ENCODE assay signal across 8 cellular contexts in the genomic region with DNA sequence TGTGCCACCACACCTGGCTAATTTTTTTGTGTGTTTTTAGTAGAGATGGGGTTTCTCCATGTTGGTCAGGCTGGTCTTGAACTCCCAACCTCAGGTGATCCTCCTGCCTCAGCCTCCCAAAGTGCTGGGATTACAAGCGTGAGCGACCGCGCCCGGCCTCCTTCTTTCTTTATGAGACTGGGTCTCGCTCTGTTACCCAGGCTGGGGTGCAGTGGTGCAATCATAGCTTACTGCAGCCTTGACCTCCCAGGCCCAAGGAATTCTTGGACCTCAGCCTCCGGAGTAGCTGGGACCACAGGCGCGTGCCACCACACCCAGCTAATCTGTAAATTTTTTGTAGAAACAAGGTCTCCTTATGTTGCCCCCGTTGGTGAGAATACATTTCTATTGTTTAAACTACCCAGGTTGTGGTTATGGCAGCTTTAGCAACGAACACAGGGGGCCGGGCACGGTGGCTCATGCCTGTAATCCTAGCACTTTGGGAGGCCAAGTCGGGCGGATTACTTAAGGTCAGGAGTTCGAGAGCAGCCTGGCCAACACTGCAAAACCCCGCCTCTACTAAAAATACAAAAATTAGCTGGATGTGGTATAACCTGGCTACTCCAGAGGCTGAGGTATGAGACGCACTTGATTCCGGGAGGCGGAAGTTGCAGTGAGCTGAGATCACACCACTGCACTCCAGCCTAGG. TPM values are rescaled to one million over a fixed set of nuclear protein-coding genes. Genes with fewer than 3 reads are reported as not detected.
DNase-seq lines count a peak whose midpoint lies in the region; ATAC-seq and TF ChIP-seq lines count a peak whose summit lies in the region.
"Not testable (repeated sequence)": the region's sequence is repeated elsewhere in the genome, so short reads cannot be mapped to it uniquely, and the experiment has no call there.

No MANE protein-coding gene starts in this region.

- not testable (repeated sequence) for H3K36me3 Mint-ChIP-seq in activated T-cell treated with anti-CD3 and anti-CD28 coated beads, Interleukin-2, amount 50 U/mL, for 72 hours (ENCODE audit: insufficient read depth in 2 of 2); naive thymus-derived CD8-positive, alpha-beta T cell

- H3K36me3 ChIP-seq in A673 (ENCODE audit: insufficient read depth, low read length, poor library complexity, severe bottlenecking); HCT116 (ENCODE audit: control insufficient read depth in 1 of 2, insufficient read depth in 2 of 2, low read length in 2 of 2); PC-3 (ENCODE audit: low read depth, low read length); hepatocyte (replicated peaks; ENCODE audit: insufficient read depth, low read depth): not testable (repeated sequence)

- peak overlapping the region; percentile 87 to 99 for H3K4me3 Mint-ChIP-seq in activated T-cell treated with anti-CD3 and anti-CD28 coated beads, Interleukin-2, amount 50 U/mL, for 72 hours
- H3K4me3 Mint-ChIP-seq in naive thymus-derived CD8-positive, alpha-beta T cell, result peak overlapping the region; percentile 84 to 98 (median 94)

- not testable (repeated sequence) for DNase-seq in A673 (ENCODE audit: low spot score); HCT116 (ENCODE audit: low read depth, low spot score); activated T-cell treated with anti-CD3 and anti-CD28 coated beads, Interleukin-2, amount 50 U/mL, for 72 hours; hepatocyte (ENCODE audit: low spot score)
- DNase-seq in PC-3 (peak; percentile 41), dermis blood vessel endothelial cell (peak; percentile 30)
- peak in 7 of 10 donors; percentile 6 to 54 (median 26) for DNase-seq in naive thymus-derived CD8-positive, alpha-beta T cell
- DNase-seq in stimulated activated CD8-positive, alpha-beta memory T cell treated with anti-CD3 and anti-CD28 coated beads, Interleukin-4, amount 100 ng/mL, for 48 hours, result peak; percentile 24

- H4K20me1 ChIP-seq in HCT116 (ENCODE audit: insufficient read depth); PC-3 (ENCODE audit: low read length); hepatocyte (ENCODE audit: insufficient read depth, poor library complexity, severe bottlenecking): not testable (repeated sequence)

- not testable (repeated sequence) for H2AFZ ChIP-seq in HCT116 (ENCODE audit: low read depth, low read length, poor library complexity, severe bottlenecking); hepatocyte
- H2AFZ ChIP-seq in PC-3 (ENCODE audit: low read length), result peak overlapping the region; percentile 95

- not testable (repeated sequence) for H3K27me3 Mint-ChIP-seq in activated T-cell treated with anti-CD3 and anti-CD28 coated beads, Interleukin-2, amount 50 U/mL, for 72 hours (ENCODE audit: low read depth); naive thymus-derived CD8-positive, alpha-beta T cell

- peak overlapping the region; percentile 95 for H3K27ac Mint-ChIP-seq in activated T-cell treated with anti-CD3 and anti-CD28 coated beads, Interleukin-2, amount 50 U/mL, for 72 hours
- H3K27ac Mint-ChIP-seq in naive thymus-derived CD8-positive, alpha-beta T cell, result peak overlapping the region; percentile 82 to 98 (median 94)

- TF ChIP-seq RAD21 in HCT116 (IDR thresholded peaks at IDR 0.05; ENCODE audit: low read depth), result not testable (repeated sequence)

- not testable (repeated sequence) for TF ChIP-seq POLR2A in HCT116 (IDR thresholded peaks at IDR 0.05; ENCODE audit: borderline replicate concordance, extremely low read depth, insufficient read depth, insufficient read length)

- not testable (repeated sequence) for H3K9me2 ChIP-seq in HCT116 (ENCODE audit: insufficient read depth); PC-3 (replicated peaks; ENCODE audit: low read length); hepatocyte (replicated peaks; ENCODE audit: insufficient read depth)

- not testable (repeated sequence) for H3K9me3 ChIP-seq in A673 (ENCODE audit: low read depth, low read length, poor library complexity, severe bottlenecking); HCT116 (ENCODE audit: control insufficient read depth in 1 of 2, insufficient read depth in 1 of 2, low read depth in 1 of 2, low read length in 2 of 2); PC-3 (ENCODE audit: low read length); hepatocyte (ENCODE audit: low read depth)

- intact Hi-C loops in A673 (cut with micrococcal nuclease; ENCODE audit: unreplicated experiment); HCT116 (cut with micrococcal nuclease): not testable (repeated sequence)
- intact Hi-C loops in PC-3 (cut with micrococcal nuclease), result loop anchor here (5.0 kb wide), 1 partner anchor 81 kb away; a partner anchor contains a TSS

- peaks cover 36% of the 10 kb centered on the region for H3K79me2 ChIP-seq in HCT116 (ENCODE audit: insufficient read depth, low read length)
- peaks cover 34% of the 10 kb centered on the region for H3K79me2 ChIP-seq in PC-3 (ENCODE audit: low read length)
- H3K79me2 ChIP-seq in hepatocyte, result peaks cover 21% of the 10 kb centered on the region

- not testable (repeated sequence) for H3K4me1 ChIP-seq in A673 (ENCODE audit: insufficient read depth, low read length, poor library complexity, severe bottlenecking)
- H3K4me1 ChIP-seq in HCT116 (ENCODE audit: control insufficient read depth in 1 of 2, insufficient read depth in 2 of 2, low read length in 2 of 2), result peaks cover 10 to 51% of the 10 kb centered on the region in 2 experiments; a peak in 3 of 4 replicates
- H3K4me1 ChIP-seq in PC-3 (ENCODE audit: insufficient read depth, low read length), result peaks cover 21% of the 10 kb centered on the region; the same call in 1 of the 2 replicates
- H3K4me1 ChIP-seq in hepatocyte (ENCODE audit: insufficient read depth), result peaks cover 14% of the 10 kb centered on the region

- not testable (repeated sequence) for TF ChIP-seq CTCF in A673 (conservative IDR thresholded peaks at IDR 0.05; ENCODE audit: low read depth, low read length); HCT116 (IDR thresholded peaks at IDR 0.05 in 2 of 3, conservative IDR thresholded peaks at IDR 0.05 in 1 of 3; ENCODE audit: borderline replicate concordance in 1 of 3, insufficient read depth in 1 of 3, low read depth in 2 of 3, low read length in 2 of 3); PC-3 (conservative IDR thresholded peaks at IDR 0.05; ENCODE audit: low read depth, low read length); hepatocyte (IDR thresholded peaks at IDR 0.05; ENCODE audit: poor library complexity)

- POLR2A ChIA-PET in A673 (lab: Charles Lee; ENCODE audit: low non-redundant PET); HCT116 (lab: Charles Lee); PC-3 (lab: Charles Lee; ENCODE audit: unreplicated experiment): not testable (repeated sequence)
- POLR2A ChIA-PET in naive thymus-derived CD8-positive, alpha-beta T cell (lab: Charles Lee), result interaction anchor here (0.6 to 3.8 kb wide), 14 partner anchors 9 to 177 kb away, joined by 3 to 35 read pairs (median 6); a partner anchor contains a TSS

- not testable (repeated sequence) for BruUV-seq in A673 (replicated peaks; lab: Mats Ljungman, UMichigan); HCT116 (replicated peaks; lab: Mats Ljungman, UMichigan); PC-3 (replicated peaks; lab: Mats Ljungman, UMichigan)

- peak overlapping the region; percentile 99 for H3K4me2 ChIP-seq in HCT116 (ENCODE audit: low read length)
- peak overlapping the region; percentile 89 for H3K4me2 ChIP-seq in PC-3 (ENCODE audit: low read length)
- H3K4me2 ChIP-seq in hepatocyte, result peak overlapping the region; percentile 99

- 90% methylated on average over 20 of the region's 20 CpGs for WGBS in hepatocyte (ENCODE audit: low lambda C conversion rate, missing lambda C conversion rate)

- H3F3A ChIP-seq in PC-3 (ENCODE audit: low read length, unreplicated experiment), result not testable (repeated sequence)

- H3K9ac ChIP-seq in HCT116 (ENCODE audit: low read length) (peak overlapping the region; percentile 95), PC-3 (ENCODE audit: low read length) (peak overlapping the region; percentile 82)

- CTCF ChIA-PET in A673 (lab: Charles Lee) (interaction anchor here (1.4 kb wide), 1 partner anchor 82 kb away, joined by 5 read pairs; a partner anchor contains a TSS), HCT116 (lab: Charles Lee) (interaction anchor here (3.4 kb wide), 1 partner anchor 84 kb away, joined by 20 read pairs; a partner anchor contains a TSS), PC-3 (lab: Charles Lee) (interaction anchor here (0.9 kb wide), 1 partner anchor 83 kb away, joined by 3 read pairs; no protein-coding TSS in a partner anchor)

- not testable (repeated sequence) for H3K27ac ChIP-seq in A673 (ENCODE audit: low read depth, low read length, poor library complexity, severe bottlenecking)
- H3K27ac ChIP-seq in HCT116 (ENCODE audit: low read depth, low read length), result peak overlapping the region; percentile 66; the same call in 1 of the 2 replicates
- H3K27ac ChIP-seq in PC-3 (ENCODE audit: low read length), result peak overlapping the region; percentile 43; the same call in 1 of the 2 replicates
- peak overlapping the region; percentile 94 for H3K27ac ChIP-seq in hepatocyte

- H3K4me1 Mint-ChIP-seq in activated T-cell treated with anti-CD3 and anti-CD28 coated beads, Interleukin-2, amount 50 U/mL, for 72 hours (ENCODE audit: low read depth), result peaks cover 37% of the 10 kb centered on the region
- peaks cover 8 to 49% (median 34%) of the 10 kb centered on the region in 4 donors for H3K4me1 Mint-ChIP-seq in naive thymus-derived CD8-positive, alpha-beta T cell

- H3K27me3 ChIP-seq in A673 (replicated peaks; ENCODE audit: insufficient read depth, low read depth, low read length, poor library complexity); HCT116 (ENCODE audit: insufficient read depth, low read length); PC-3 (ENCODE audit: low read length); hepatocyte: not testable (repeated sequence)

- H3K4me3 ChIP-seq in A673 (ENCODE audit: low read depth, low read length, poor library complexity, severe bottlenecking) (peak overlapping the region; percentile 99), HCT116 (replicated peaks in 1 of 2; ENCODE audit: low read depth in 1 of 2, low read length in 2 of 2) (peak overlapping the region; percentile 89 to 94), PC-3 (ENCODE audit: low read length) (peak overlapping the region; percentile 80), hepatocyte (peak overlapping the region; percentile 99)

- ATAC-seq in HCT116; PC-3; activated T-cell treated with anti-CD3 and anti-CD28 coated beads, Interleukin-2, amount 50 U/mL, for 72 hours (replicated peaks in 1 of 2): not testable (repeated sequence)
- ATAC-seq in naive thymus-derived CD8-positive, alpha-beta T cell, result peak in 1 of 2 donors; percentile 40

- H3K9me3 Mint-ChIP-seq in activated T-cell treated with anti-CD3 and anti-CD28 coated beads, Interleukin-2, amount 50 U/mL, for 72 hours; naive thymus-derived CD8-positive, alpha-beta T cell: not testable (repeated sequence)

- RAD21 ChIA-PET in HCT116 (lab: Charles Lee; ENCODE audit: low non-redundant PET in 1 of 2, low total read pairs in 2 of 2, uncharacterized antibody in 2 of 2, unreplicated experiment in 2 of 2), result interaction anchor here in 1 of 2 experiments (1.5 kb wide), 1 partner anchor 54 kb away, joined by 3 read pairs; no protein-coding TSS in a partner anchor

RNA-seq across cellular contexts. Expression of a gene that starts 1.2 kb away (rescaled TPM):
- total RNA-seq in A673 (2021) (21.3 and 22.3 TPM in 2 replicates), HCT116 (2021; ENCODE audit: unreplicated experiment) (20.5 TPM), PC-3 (2014; rRNA removed) (18.5 and 25.4 TPM in 2 replicates), dermis blood vessel endothelial cell (4.9 and 6.8 TPM in 2 replicates), hepatocyte (4.7 and 9.5 TPM in 2 replicates)
- polyA plus RNA-seq in HCT116 (2012), result 12.0 and 12.5 TPM in 2 replicates
- total RNA-seq in activated T-cell treated with anti-CD3 and anti-CD28 coated beads, Interleukin-2, amount 50 U/mL, for 72 hours, result 10 to 100 TPM in 1 of 2 donors, 1 to 10 TPM in 1; 7.1 to 10.1 TPM
- 5.5 and 11.5 TPM in 2 replicates for polyA plus RNA-seq in hepatocyte
- total RNA-seq in naive thymus-derived CD8-positive, alpha-beta T cell, result 10 to 100 TPM; 13.3 to 14.4 TPM
- polyA plus RNA-seq in naive thymus-derived CD8-positive, alpha-beta T cell, result 1 to 10 TPM; 2.1 to 2.5 (median 2.4) TPM

RNA-seq across cellular contexts. Expression of a gene that starts 41.9 kb away (rescaled TPM):
- 0.58 and 0.96 TPM in 2 replicates for total RNA-seq in A673 (2021)
- total RNA-seq in HCT116 (2021; ENCODE audit: unreplicated experiment), result 0.34 TPM
- polyA plus RNA-seq in HCT116 (2012), result 0.49 and 0.70 TPM in 2 replicates
- total RNA-seq in PC-3 (2014; rRNA removed), result 1.6 and 1.7 TPM in 2 replicates
- 1 to 10 TPM; 2.4 to 3.2 TPM for total RNA-seq in activated T-cell treated with anti-CD3 and anti-CD28 coated beads, Interleukin-2, amount 50 U/mL, for 72 hours
- total RNA-seq in dermis blood vessel endothelial cell, result 0.28 TPM in 1 of 2 replicates, not detected in the other
- total RNA-seq in hepatocyte, result 0.27 and 0.68 TPM in 2 replicates
- 0.10 and 1.3 TPM in 2 replicates for polyA plus RNA-seq in hepatocyte
- 10 to 100 TPM; 13.3 to 14.0 TPM for total RNA-seq in naive thymus-derived CD8-positive, alpha-beta T cell
- 1 to 10 TPM; 1.1 to 4.8 (median 1.8) TPM for polyA plus RNA-seq in naive thymus-derived CD8-positive, alpha-beta T cell
